Comparison of ENCODE assay signal across 11 cellular contexts in the genomic region with DNA sequence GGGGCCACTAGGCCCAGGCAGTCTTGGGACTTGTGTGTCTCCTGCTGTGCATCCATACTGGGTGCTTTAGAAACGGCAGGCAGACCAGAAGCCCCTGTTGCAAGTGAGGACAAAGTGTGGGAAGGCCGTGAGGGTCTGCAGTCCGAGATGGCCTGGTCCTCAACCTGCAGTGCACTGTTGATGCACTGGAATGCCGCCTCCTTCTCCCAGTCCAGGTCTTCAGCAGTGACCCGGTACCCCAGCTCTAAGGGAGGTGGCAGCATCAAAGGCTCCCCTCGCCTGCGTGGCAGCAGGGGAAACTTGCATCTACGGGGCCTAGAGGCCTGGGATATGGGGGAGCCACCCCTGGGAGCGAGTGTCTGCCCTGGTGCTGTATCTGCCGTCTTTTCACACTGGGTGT. TPM values are rescaled to one million over a fixed set of nuclear protein-coding genes. Genes with fewer than 3 reads are reported as not detected.
"Had no signal": no experiment of that assay in that cellular context is flagged by ENCODE, and none has a peak within 500 bp of the region (broad histone marks: within the 10 kb centered on the region; RNA-seq: fewer than 3 reads in every experiment).

No MANE protein-coding gene starts in this region.

RNA-seq across cellular contexts. Expression of gene GGTLC2, which starts 2.2 kb away (rescaled TPM):
- total RNA-seq: stomach, subcutaneous adipose tissue, suprapubic skin, temporal lobe, thoracic aorta, tibial nerve, transverse colon, ureter, urinary bladder, uterus, vagina had no signal
- polyA plus RNA-seq: stomach, urinary bladder had no signal
